In genomic region chr3:55647675-55648074, GRCh38 we compare ENCODE assay signal across 18 cellular contexts.
A peak's percentile ranks its signal among the peaks of the same experiment; 100 is the strongest.
DNase-seq lines count a peak whose midpoint lies in the region; FAIRE-seq and TF ChIP-seq lines count a peak whose summit lies in the region.
"Had no signal": no experiment of that assay in that cellular context is flagged by ENCODE, and none has a peak within 500 bp of the region (broad histone marks: within the 10 kb centered on the region; RNA-seq: fewer than 3 reads in every experiment).

No MANE protein-coding gene starts in this region.

- no peak for FAIRE-seq in H1 (lab: Jason Lieb, UNC)
- FAIRE-seq: HepG2 had no signal

- no peak for TF ChIP-seq POLR2A in H1 (IDR thresholded peaks at IDR 0.05; ENCODE audit: control extremely low read depth in 1 of 2, low read depth in 2 of 2, low read length in 2 of 2)

- POLR2A ChIA-PET in H1 (lab: Charles Lee; ENCODE audit: partially characterized antibody): interaction anchor here (0.8 to 2.1 kb wide), 6 partner anchors 10 to 52 kb away, joined by 3 to 8 read pairs (median 4); no protein-coding TSS in a partner anchor

- peak overlapping the region; percentile 24 for H3K4ac ChIP-seq in H1 (replicated peaks; ENCODE audit: insufficient read length, low read depth, low read length)

- H3K27ac Mint-ChIP-seq in nephron: peak overlapping the region; percentile 74 to 93 (median 87)

- H3K79me2 ChIP-seq in H1 (ENCODE audit: control insufficient read depth in 1 of 2, insufficient read depth in 2 of 2, low read length in 2 of 2): no peaks in the 10 kb centered on the region

- 67% methylated on average over 10 of the region's 10 CpGs; no CpG with 5 or more reads in 1 of the 2 experiments for WGBS in H1 (ENCODE audit: extremely low coverage in 1 of 2, insufficient coverage in 1 of 2, insufficient read length in 1 of 2, insufficient replicate concordance in 2 of 2, low coverage in 1 of 2, low lambda C conversion rate in 2 of 2, missing lambda C conversion rate in 1 of 2), 2 experiments

- peaks cover 4% of the 10 kb centered on the region for H3K27me3 Mint-ChIP-seq in nephron (ENCODE audit: low read depth)

- no peak overlapping the region; the same call in 1 of the 2 replicates for H2AK5ac ChIP-seq in H1 (ENCODE audit: low read depth, low read length)

- H3K56ac ChIP-seq in H1 (replicated peaks; ENCODE audit: insufficient read length, low read depth, low read length): no peak overlapping the region

- H3K4me2 ChIP-seq in H1 (ENCODE audit: insufficient read depth in 1 of 2, low read depth in 2 of 2, low read length in 2 of 2): no peak overlapping the region; a peak in 1 of 4 replicates
- H3K4me2 ChIP-seq: KMS-11 had no signal

- peak overlapping the region; percentile 29 for H3K4me3 ChIP-seq in SJCRH30
- no peak overlapping the region for H3K4me3 ChIP-seq in H1 (ENCODE audit: extremely low read depth in 1 of 4, insufficient read depth in 2 of 4, low read depth in 3 of 4, low read length in 4 of 4)

- no peaks in the 10 kb centered on the region for H3K36me3 Mint-ChIP-seq in nephron (ENCODE audit: low read depth)

- H3K18ac ChIP-seq in H1 (ENCODE audit: extremely low read depth, low read length): no peak overlapping the region

- CTCF ChIA-PET in H1 (lab: Charles Lee; ENCODE audit: partially characterized antibody): interaction anchor here (0.6 to 3.7 kb wide), 13 partner anchors 8 to 940 kb away, joined by 3 to 14 read pairs (median 5); no protein-coding TSS in a partner anchor

- H3K9me3 ChIP-seq in SJCRH30 (replicated peaks) (no peaks in the 10 kb centered on the region), H1 (ENCODE audit: insufficient read depth in 2 of 2, low read depth in 1 of 2, low read length in 1 of 2) (no peaks in the 10 kb centered on the region)

- peak overlapping the region in 2 of 3 experiments; percentile 27 to 60 for H3K4me3 Mint-ChIP-seq in nephron

- H2BK5ac ChIP-seq in H1 (ENCODE audit: low read depth, low read length): peak overlapping the region; percentile 18; the same call in 1 of the 2 replicates

- H3K23me2 ChIP-seq in H1 (ENCODE audit: low read depth, low read length): no peaks in the 10 kb centered on the region

- H2AFZ ChIP-seq in H1 (ENCODE audit: low read length): no peak overlapping the region

- peak overlapping the region; percentile 75 for H2BK12ac ChIP-seq in H1 (ENCODE audit: low read depth, low read length)

- no peak overlapping the region for H3K14ac ChIP-seq in H1 (ENCODE audit: insufficient read length)

- H4K5ac ChIP-seq in H1 (ENCODE audit: insufficient read length, low read depth, low read length): no peak overlapping the region

- no peak for TF ChIP-seq RAD21 in H1 (IDR thresholded peaks at IDR 0.05 in 1 of 2, conservative IDR thresholded peaks at IDR 0.05 in 1 of 2; ENCODE audit: low read depth in 2 of 2, low read length in 2 of 2)

- no peak overlapping the region for H2BK15ac ChIP-seq in H1 (ENCODE audit: low read length)

- peak; percentile 83 to 89 for DNase-seq in SJCRH30
- no peak for DNase-seq in H1 (ENCODE audit: low read depth in 1 of 2, low spot score in 2 of 2)
- peak; percentile 38 for DNase-seq in superior temporal gyrus (ENCODE audit: extremely low spot score)
- DNase-seq in NCI-H446 treated with DMSO at 0.1 percent for 48 hours (lab: John Stamatoyannopoulos, UW): no peak
- no peak for DNase-seq in SW480 (ENCODE audit: low spot score)
- DNase-seq in cerebellar cortex (ENCODE audit: low spot score): no peak
- DNase-seq: ACHN, COR-L47, GOT3, NCI-H1048, NCI-H146, NCI-H2081, NCI-H226, OCI-M1, RPMI8226 had no signal

- H3K27me3 ChIP-seq in SJCRH30 (no peaks in the 10 kb centered on the region), H1 (replicated peaks in 1 of 4; ENCODE audit: control insufficient read depth in 3 of 4, extremely low read depth in 1 of 4, insufficient read depth in 3 of 4, low read length in 3 of 4) (no peaks in the 10 kb centered on the region)

- H2BK120ac ChIP-seq in H1 (replicated peaks; ENCODE audit: low read depth, low read length): no peak overlapping the region

- H3K9me3 Mint-ChIP-seq in nephron: no peaks in the 10 kb centered on the region

- peak overlapping the region; percentile 66; the same call in 1 of the 2 replicates for H4K8ac ChIP-seq in H1 (ENCODE audit: extremely low read depth, insufficient read depth, low read length)

- no peak overlapping the region for H3K23ac ChIP-seq in H1 (ENCODE audit: insufficient read length)

- H3K4me1 Mint-ChIP-seq in nephron: peaks cover 37% of the 10 kb centered on the region

- peak overlapping the region; percentile 67 for H4K91ac ChIP-seq in H1 (replicated peaks; ENCODE audit: insufficient read length, low read length)

- no peaks in the 10 kb centered on the region for H3K36me3 ChIP-seq in SJCRH30
- no peaks in the 10 kb centered on the region for H3K36me3 ChIP-seq in H1 (ENCODE audit: control insufficient read depth in 2 of 4, insufficient read depth in 4 of 4, low read length in 3 of 4)

- no peaks in the 10 kb centered on the region for H4K20me1 ChIP-seq in H1 (replicated peaks in 1 of 2; ENCODE audit: control insufficient read depth in 1 of 2, insufficient read depth in 2 of 2, low read length in 2 of 2)

- H3K4me1 ChIP-seq in SJCRH30 (peaks cover 30% of the 10 kb centered on the region), H1 (replicated peaks in 1 of 4; ENCODE audit: control insufficient read depth in 3 of 4, insufficient read depth in 4 of 4, low read length in 3 of 4) (peaks cover 14 to 30% (median 24%) of the 10 kb centered on the region in 4 experiments)

- TF ChIP-seq CTCF in H1 (IDR thresholded peaks at IDR 0.05; ENCODE audit: control extremely low read depth in 1 of 3, insufficient read depth in 1 of 3, low read depth in 1 of 3, low read length in 3 of 3) (no peak), nephron (IDR thresholded peaks at IDR 0.05; ENCODE audit: unreplicated experiment in 3 of 3) (no peak)

- H3K27ac ChIP-seq in SJCRH30: peak overlapping the region; percentile 54
- no peak overlapping the region for H3K27ac ChIP-seq in H1 (ENCODE audit: low read depth, low read length)
- H3K27ac ChIP-seq: KMS-11 had no signal

- peak overlapping the region; percentile 91; the same call in 1 of the 2 replicates for H2BK20ac ChIP-seq in H1 (ENCODE audit: low read length)

- no peaks in the 10 kb centered on the region for H3K79me1 ChIP-seq in H1 (ENCODE audit: low read depth, low read length)

- no peak for TF ChIP-seq EP300 in H1 (IDR thresholded peaks at IDR 0.05; ENCODE audit: borderline replicate concordance in 1 of 2, low read depth in 2 of 2, low read length in 2 of 2)

- no peak overlapping the region for H3K9ac ChIP-seq in H1 (replicated peaks in 1 of 4; ENCODE audit: extremely low read depth in 1 of 4, low read depth in 3 of 4, low read length in 3 of 4)
- H3K9ac ChIP-seq: KMS-11 had no signal

TF ChIP-seq in H1, 55 proteins besides CTCF, POLR2A, EP300 and RAD21 (continues in another document):
- TF ChIP-seq CBX8 (IDR thresholded peaks at IDR 0.05; ENCODE audit: borderline replicate concordance, low read depth, low read length) (no peak), POLR2AphosphoS5 (IDR thresholded peaks at IDR 0.05; ENCODE audit: low read depth, low read length) (no peak), CHD1 (IDR thresholded peaks at IDR 0.05; ENCODE audit: low read depth, low read length) (no peak), KDM5A (IDR thresholded peaks at IDR 0.05; ENCODE audit: low read length) (no peak), YY1 (IDR thresholded peaks at IDR 0.05; ENCODE audit: low read depth, low read length) (no peak), SUZ12 (IDR thresholded peaks at IDR 0.05; ENCODE audit: low read length) (no peak), RNF2 (IDR thresholded peaks at IDR 0.05; ENCODE audit: borderline replicate concordance, low read depth, low read length, missing control alignments, poor library complexity, severe bottlenecking) (no peak), SIRT6 (IDR thresholded peaks at IDR 0.05; ENCODE audit: low read length) (no peak), ATF3 (IDR thresholded peaks at IDR 0.05; ENCODE audit: insufficient read depth, low read depth, low read length) (no peak), CHD2 (IDR thresholded peaks at IDR 0.05; ENCODE audit: low read length) (no peak), TBP (IDR thresholded peaks at IDR 0.05; ENCODE audit: low read depth, low read length) (no peak), CREB1 (IDR thresholded peaks at IDR 0.05) (no peak)

Comparison
In these comparisons a context has a peak if more than half of its experiments do, and no peak if none do; other contexts are left out.
1. DNase-seq: peak in SJCRH30 (2 of 2) and superior temporal gyrus (single experiment); none in H1 (0 of 2), NCI-H446 treated with DMSO at 0.1 percent for 48 hours (single experiment), SW480 (single experiment) and cerebellar cortex (single experiment).